ENCODE assay signal across 1 cellular context in the genomic region with DNA sequence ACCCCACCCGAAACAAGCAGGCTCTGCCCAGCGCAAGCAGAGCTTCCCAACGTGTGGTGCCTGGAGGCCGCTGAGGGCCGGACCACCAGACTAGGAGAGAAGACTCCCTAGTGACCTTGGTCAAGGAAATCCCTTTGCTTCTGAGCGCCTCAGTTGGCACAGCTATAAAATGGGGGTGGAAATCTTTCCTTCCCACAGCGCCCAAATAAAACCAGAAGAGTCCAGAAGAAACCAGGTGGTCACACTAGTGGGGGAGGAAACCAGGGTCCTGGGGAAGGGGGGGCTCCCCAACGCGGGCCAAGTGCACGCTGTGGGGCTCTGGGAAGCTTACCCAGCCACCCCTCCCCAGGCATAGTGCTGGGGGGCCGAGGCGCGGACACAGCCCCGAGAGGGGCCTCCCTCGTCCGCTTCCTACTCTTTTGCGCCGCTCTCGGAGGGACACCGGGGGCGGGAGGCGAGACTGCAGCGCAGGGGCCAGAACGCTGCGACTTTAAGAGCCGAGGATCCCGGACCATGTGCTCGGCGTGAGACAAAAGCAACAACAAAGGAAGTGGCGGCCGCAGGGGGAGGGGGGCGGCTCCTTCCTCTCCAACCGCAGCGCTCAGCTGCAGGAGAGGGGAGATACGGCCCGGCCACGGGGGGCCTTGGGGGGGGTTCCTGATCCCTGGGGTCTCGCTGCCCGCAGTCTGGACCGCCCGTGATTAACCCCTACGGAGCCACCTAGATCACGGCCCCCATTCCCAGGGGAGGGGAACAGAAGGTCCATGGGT.
TF ChIP-seq lines count a peak whose summit lies in the region.

No MANE protein-coding gene starts in this region.

TF ChIP-seq in K562, 482 proteins besides CTCF, POLR2A, EP300 and RAD21 (continued from another document and continues in another):
- TF ChIP-seq ZBTB49 (CRISPR knock-in tag; IDR thresholded peaks at IDR 0.05; ENCODE audit: borderline replicate concordance) (no peak), MEF2D (tag; conservative IDR thresholded peaks at IDR 0.05; ENCODE audit: low read depth) (no peak), THAP12 (CRISPR knock-in tag; IDR thresholded peaks at IDR 0.05) (no peak), WHSC1 (IDR thresholded peaks at IDR 0.05; ENCODE audit: low read length) (no peak), ASH1L (IDR thresholded peaks at IDR 0.05; ENCODE audit: borderline replicate concordance, low read depth, partially characterized antibody) (no peak), SREBF1 (IDR thresholded peaks at IDR 0.05; ENCODE audit: borderline replicate concordance, low read depth, low read length) (no peak), KLF16 (IDR thresholded peaks at IDR 0.05) (no peak), HOXB6 (CRISPR knock-in tag; IDR thresholded peaks at IDR 0.05; ENCODE audit: borderline replicate concordance) (no peak), POLR2AphosphoS2 (IDR thresholded peaks at IDR 0.05; ENCODE audit: low read length) (no peak), ZNF407 (IDR thresholded peaks at IDR 0.05; ENCODE audit: low read depth) (no peak), MNT (conservative IDR thresholded peaks at IDR 0.05) (peak; percentile 99), CCNT2 (IDR thresholded peaks at IDR 0.05; ENCODE audit: borderline replicate concordance, extremely low read depth, insufficient read length, low read depth, low read length) (no peak), SP2 (IDR thresholded peaks at IDR 0.05; ENCODE audit: extremely low read depth, low read depth, low read length, poor library complexity, severe bottlenecking) (no peak), BDP1 (IDR thresholded peaks at IDR 0.05; ENCODE audit: insufficient read depth, insufficient read length) (no peak), XRCC4 (IDR thresholded peaks at IDR 0.05; ENCODE audit: extremely low read depth, insufficient read depth, insufficient read length) (no peak), PBX2 (CRISPR knock-in tag; IDR thresholded peaks at IDR 0.05; ENCODE audit: low read depth) (no peak), PBX2 (tag; conservative IDR thresholded peaks at IDR 0.05; ENCODE audit: low read depth) (no peak), SMARCB1 (IDR thresholded peaks at IDR 0.05; ENCODE audit: insufficient read length, low read depth) (no peak), NFRKB (IDR thresholded peaks at IDR 0.05; ENCODE audit: low read depth) (0 out of 2 replicates have a peak, but pooled peaks have one; percentile 52), FOXJ2 (tag; IDR thresholded peaks at IDR 0.05) (no peak)
- TF ChIP-seq, protein P1, sequence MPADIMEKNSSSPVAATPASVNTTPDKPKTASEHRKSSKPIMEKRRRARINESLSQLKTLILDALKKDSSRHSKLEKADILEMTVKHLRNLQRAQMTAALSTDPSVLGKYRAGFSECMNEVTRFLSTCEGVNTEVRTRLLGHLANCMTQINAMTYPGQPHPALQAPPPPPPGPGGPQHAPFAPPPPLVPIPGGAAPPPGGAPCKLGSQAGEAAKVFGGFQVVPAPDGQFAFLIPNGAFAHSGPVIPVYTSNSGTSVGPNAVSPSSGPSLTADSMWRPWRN (IDR thresholded peaks at IDR 0.05; ENCODE audit: low read depth), result no peak
- TF ChIP-seq, protein P2, sequence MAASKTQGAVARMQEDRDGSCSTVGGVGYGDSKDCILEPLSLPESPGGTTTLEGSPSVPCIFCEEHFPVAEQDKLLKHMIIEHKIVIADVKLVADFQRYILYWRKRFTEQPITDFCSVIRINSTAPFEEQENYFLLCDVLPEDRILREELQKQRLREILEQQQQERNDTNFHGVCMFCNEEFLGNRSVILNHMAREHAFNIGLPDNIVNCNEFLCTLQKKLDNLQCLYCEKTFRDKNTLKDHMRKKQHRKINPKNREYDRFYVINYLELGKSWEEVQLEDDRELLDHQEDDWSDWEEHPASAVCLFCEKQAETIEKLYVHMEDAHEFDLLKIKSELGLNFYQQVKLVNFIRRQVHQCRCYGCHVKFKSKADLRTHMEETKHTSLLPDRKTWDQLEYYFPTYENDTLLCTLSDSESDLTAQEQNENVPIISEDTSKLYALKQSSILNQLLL (CRISPR knock-in tag; IDR thresholded peaks at IDR 0.05; ENCODE audit: borderline replicate concordance), result no peak
- TF ChIP-seq, protein P3, sequence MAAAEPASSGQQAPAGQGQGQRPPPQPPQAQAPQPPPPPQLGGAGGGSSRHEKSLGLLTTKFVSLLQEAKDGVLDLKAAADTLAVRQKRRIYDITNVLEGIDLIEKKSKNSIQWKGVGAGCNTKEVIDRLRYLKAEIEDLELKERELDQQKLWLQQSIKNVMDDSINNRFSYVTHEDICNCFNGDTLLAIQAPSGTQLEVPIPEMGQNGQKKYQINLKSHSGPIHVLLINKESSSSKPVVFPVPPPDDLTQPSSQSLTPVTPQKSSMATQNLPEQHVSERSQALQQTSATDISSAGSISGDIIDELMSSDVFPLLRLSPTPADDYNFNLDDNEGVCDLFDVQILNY (CRISPR knock-in tag; IDR thresholded peaks at IDR 0.05), result no peak
- TF ChIP-seq, protein P4, sequence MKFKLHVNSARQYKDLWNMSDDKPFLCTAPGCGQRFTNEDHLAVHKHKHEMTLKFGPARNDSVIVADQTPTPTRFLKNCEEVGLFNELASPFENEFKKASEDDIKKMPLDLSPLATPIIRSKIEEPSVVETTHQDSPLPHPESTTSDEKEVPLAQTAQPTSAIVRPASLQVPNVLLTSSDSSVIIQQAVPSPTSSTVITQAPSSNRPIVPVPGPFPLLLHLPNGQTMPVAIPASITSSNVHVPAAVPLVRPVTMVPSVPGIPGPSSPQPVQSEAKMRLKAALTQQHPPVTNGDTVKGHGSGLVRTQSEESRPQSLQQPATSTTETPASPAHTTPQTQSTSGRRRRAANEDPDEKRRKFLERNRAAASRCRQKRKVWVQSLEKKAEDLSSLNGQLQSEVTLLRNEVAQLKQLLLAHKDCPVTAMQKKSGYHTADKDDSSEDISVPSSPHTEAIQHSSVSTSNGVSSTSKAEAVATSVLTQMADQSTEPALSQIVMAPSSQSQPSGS (CRISPR knock-in tag; IDR thresholded peaks at IDR 0.05), result no peak
